8 cellular contexts compared by ENCODE assay signal in genomic region chr6:136289327-136289578, GRCh38. TPM values are rescaled to one million over a fixed set of nuclear protein-coding genes. Genes with fewer than 3 reads are reported as not detected.
A peak's percentile ranks its signal among the peaks of the same experiment; 100 is the strongest.
DNase-seq lines count a peak whose midpoint lies in the region; ATAC-seq and TF ChIP-seq lines count a peak whose summit lies in the region.

No MANE protein-coding gene starts in this region.

- H3K36me3 ChIP-seq in colonic mucosa = no peaks in the 10 kb centered on the region

- H3K4me1 Mint-ChIP-seq in activated CD4-positive, alpha-beta T cell treated with anti-CD3 and anti-CD28 coated beads, Interleukin-2, amount 10 ng/mL, durations not matched to agents 24 days and 14 days = peaks cover 46% of the 10 kb centered on the region

- POLR2A ChIA-PET in AG04450 (lab: Yijun Ruan, JAX) = interaction anchor here (1.0 to 2.8 kb wide), 10 partner anchors 10 to 791 kb away, joined by 3 to 24 read pairs (median 4); partner anchors contain the start of genes AHI1, MAP3K5 and MTFR2

- H3K9me3 ChIP-seq in AG04450 (ENCODE audit: control insufficient read depth, insufficient read depth, low read length) (no peaks in the 10 kb centered on the region; the same call in 1 of the 2 replicates), colonic mucosa (no peaks in the 10 kb centered on the region)

- H3K4me3 ChIP-seq in AG04450 (ENCODE audit: low read depth, low read length) (peak overlapping the region; percentile 98), colonic mucosa (peak overlapping the region; percentile 75)

- H3K27ac ChIP-seq in AG04450 (ENCODE audit: low read depth, low read length) (peak overlapping the region; percentile 100), colonic mucosa (peak overlapping the region; percentile 99)

- peak; percentile 54 for ATAC-seq in GM19035 (IDR thresholded peaks at IDR 0.05; ENCODE audit: unreplicated experiment)
- ATAC-seq in HG03378 (IDR thresholded peaks at IDR 0.05; ENCODE audit: unreplicated experiment) = peak; percentile 30

- H3K9me3 Mint-ChIP-seq in activated CD4-positive, alpha-beta T cell treated with anti-CD3 and anti-CD28 coated beads, Interleukin-2, amount 10 ng/mL, durations not matched to agents 24 days and 14 days = no peaks in the 10 kb centered on the region

- peaks cover 2% of the 10 kb centered on the region for H3K27me3 Mint-ChIP-seq in activated CD4-positive, alpha-beta T cell treated with anti-CD3 and anti-CD28 coated beads, Interleukin-2, amount 10 ng/mL, durations not matched to agents 24 days and 14 days

- H3K4me3 Mint-ChIP-seq in activated CD4-positive, alpha-beta T cell treated with anti-CD3 and anti-CD28 coated beads, Interleukin-2, amount 10 ng/mL, durations not matched to agents 24 days and 14 days = peak overlapping the region; percentile 92

- peaks cover 39% of the 10 kb centered on the region for H3K36me3 Mint-ChIP-seq in activated CD4-positive, alpha-beta T cell treated with anti-CD3 and anti-CD28 coated beads, Interleukin-2, amount 10 ng/mL, durations not matched to agents 24 days and 14 days (ENCODE audit: low read depth)

- H3K9ac ChIP-seq in colonic mucosa (ENCODE audit: low read depth in 2 of 2, low read length in 2 of 2) = peak overlapping the region; percentile 96 to 100

- intact Hi-C loops in activated CD4-positive, alpha-beta T cell treated with anti-CD3 and anti-CD28 coated beads, Interleukin-2, amount 10 ng/mL, durations not matched to agents 24 days and 14 days (cut with micrococcal nuclease) = loop anchor here (1.0 to 5.0 kb wide), 3 partner anchors 504 to 1107 kb away; partner anchors contain the start of genes MAP3K5 and MYB
- intact Hi-C loops in colonic mucosa (cut with DNase I) = no loop called here

- peaks cover 9% of the 10 kb centered on the region for H3K4me1 ChIP-seq in colonic mucosa

- CTCF ChIA-PET in AG04450 (lab: Charles Lee) = interaction anchor here (1.0 to 1.4 kb wide), 4 partner anchors 12 to 753 kb away, joined by 3 to 9 read pairs (median 4); no protein-coding TSS in a partner anchor

- DNase-seq in AG04450 (ENCODE audit: low read depth, low spot score) (peak; percentile 72), NCI-H510A (lab: John Stamatoyannopoulos, UW) (peak; percentile 76), colonic mucosa (peak; percentile 93), left kidney (ENCODE audit: low read depth, low spot score) (peak; percentile 98)
- peak; percentile 98 for DNase-seq in activated CD4-positive, alpha-beta T cell treated with anti-CD3 and anti-CD28 coated beads, Interleukin-2, amount 10 ng/mL, durations not matched to agents 24 days and 14 days
- DNase-seq in stimulated activated CD4-positive, alpha-beta T cell treated with anti-CD3 and anti-CD28 coated beads, Interleukin-1b, Interleukin-23, amount 100 ng/mL, for 4 hours (ENCODE audit: low read depth in 2 of 2) = peak; percentile 86 to 93

- peak overlapping the region; percentile 100 for H3K27ac Mint-ChIP-seq in activated CD4-positive, alpha-beta T cell treated with anti-CD3 and anti-CD28 coated beads, Interleukin-2, amount 10 ng/mL, durations not matched to agents 24 days and 14 days

- TF ChIP-seq CTCF in AG04450 (IDR thresholded peaks at IDR 0.05; ENCODE audit: low read depth, low read length) (no peak), colonic mucosa (IDR thresholded peaks at IDR 0.05) (no peak)

- H3K27me3 ChIP-seq in AG04450 (ENCODE audit: control insufficient read depth, insufficient read depth, low read length) = no peaks in the 10 kb centered on the region
- H3K27me3 ChIP-seq in colonic mucosa = no peaks in the 10 kb centered on the region

RNA-seq across cellular contexts. Expression of gene BCLAF1, which starts 0.4 kb away (rescaled TPM):
- 75.0 and 117 TPM in 2 replicates for polyA plus RNA-seq in AG04450 (2011; rRNA removed)
- 58.9 and 125 TPM in 2 replicates for polyA minus RNA-seq in AG04450 (2011; rRNA and poly(A)+ RNA removed)
- 267 TPM in 2 replicates for total RNA-seq in activated CD4-positive, alpha-beta T cell treated with anti-CD3 and anti-CD28 coated beads, Interleukin-2, amount 10 ng/mL, durations not matched to agents 24 days and 14 days
- total RNA-seq in colonic mucosa = 100 to 1,000 TPM; 127 to 143 TPM

RNA-seq across cellular contexts. Expression of gene MTFR2, which starts 39.1 kb away (rescaled TPM):
- polyA plus RNA-seq in AG04450 (2011; rRNA removed) = 2.6 and 3.3 TPM in 2 replicates
- 3.1 and 3.7 TPM in 2 replicates for polyA minus RNA-seq in AG04450 (2011; rRNA and poly(A)+ RNA removed)
- 24.4 and 24.6 TPM in 2 replicates for total RNA-seq in activated CD4-positive, alpha-beta T cell treated with anti-CD3 and anti-CD28 coated beads, Interleukin-2, amount 10 ng/mL, durations not matched to agents 24 days and 14 days
- 1 to 10 TPM; 2.2 to 9.8 TPM for total RNA-seq in colonic mucosa

Comparison
In these comparisons a context has a peak if more than half of its experiments do, and no peak if none do; other contexts are left out.
1. Peak in every context shown above with its lines: DNase-seq, ATAC-seq, H3K4me3 ChIP-seq and H3K27ac ChIP-seq.